In the genomic region with DNA sequence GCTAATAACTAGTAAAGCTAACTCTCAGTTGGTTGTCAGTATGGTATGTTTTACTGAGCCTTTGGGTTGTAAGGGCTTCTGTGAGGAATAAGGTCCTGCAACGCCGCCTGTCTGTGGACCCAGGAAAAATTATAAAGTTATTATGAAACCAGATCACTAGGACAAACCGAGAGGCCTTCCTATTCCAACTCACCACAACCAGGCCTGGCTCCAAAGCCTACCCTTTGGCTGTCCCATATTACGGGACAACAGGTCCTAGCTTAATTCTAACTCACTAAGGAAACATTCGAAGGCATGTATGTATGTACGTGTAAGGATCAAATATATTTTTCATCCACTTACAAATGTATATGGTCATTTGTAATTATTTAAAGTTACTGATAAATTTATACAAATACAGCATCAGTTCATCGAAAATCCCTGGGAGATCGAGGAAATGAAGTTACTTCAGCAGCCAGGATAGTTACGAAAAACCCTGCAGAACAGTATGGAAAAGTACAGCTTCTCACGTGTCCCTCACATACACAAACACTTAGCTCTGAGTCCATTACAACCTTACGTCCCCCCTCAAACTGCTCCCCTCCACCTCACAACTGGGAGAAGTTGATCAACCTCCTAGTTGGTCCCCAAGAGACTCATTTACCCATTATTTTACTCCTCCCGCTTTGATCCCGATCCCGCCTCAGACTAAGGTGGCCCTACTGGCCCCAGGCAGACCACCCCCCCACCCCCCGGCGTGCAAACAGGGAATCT, we compare ENCODE assay signal across 8 cellular contexts. TPM values are rescaled to one million over a fixed set of nuclear protein-coding genes. Genes with fewer than 3 reads are reported as not detected.
DNase-seq lines count a peak whose midpoint lies in the region; ATAC-seq and TF ChIP-seq lines count a peak whose summit lies in the region.

No MANE protein-coding gene starts in this region.

- H3K4me2 ChIP-seq in GM23248 (ENCODE audit: unreplicated experiment), result peak overlapping the region; percentile 99

- WGBS in GM23248 (ENCODE audit: low coverage in 1 of 2, low lambda C conversion rate in 2 of 2, missing lambda C conversion rate in 2 of 2), 2 experiments, result 0% methylated on average over 14 to 16 of the region's 16 CpGs
- 1 to 2% (median 1%) methylated on average over 16 of the region's 16 CpGs for WGBS in heart left ventricle, 4 donors
- 1 to 4% methylated on average over 16 of the region's 16 CpGs for WGBS in upper lobe of left lung, 2 donors

- no peak for TF ChIP-seq EP300 in upper lobe of left lung (IDR thresholded peaks at IDR 0.05)

- TF ChIP-seq POLR2A in NB4 (IDR thresholded peaks at IDR 0.05; ENCODE audit: extremely low read depth, insufficient read length) (no peak), heart left ventricle (IDR thresholded peaks at IDR 0.05) (no peak), upper lobe of left lung (IDR thresholded peaks at IDR 0.05) (no peak)

- 0 out of 2 replicates have a peak, but pooled peaks cover 12% of the 10 kb centered on the region for H4K20me1 ChIP-seq in GM23248 (ENCODE audit: insufficient read depth)

- intact Hi-C loops in heart left ventricle (cut with DNase I), result loop anchor here in 9 of 10 donors (5.0 to 10.0 kb wide), 8 partner anchors 35 to 190 kb away; a partner anchor contains a TSS

- H3F3A ChIP-seq in GM23248 (ENCODE audit: insufficient read depth), result peaks cover 29% of the 10 kb centered on the region

- H3K4me3 ChIP-seq in GM23248, result peak overlapping the region; percentile 96
- H3K4me3 ChIP-seq in NB4 (ENCODE audit: low read depth, low read length), result peak overlapping the region; percentile 99
- H3K4me3 ChIP-seq in adipocyte (ENCODE audit: low read length), result peak overlapping the region; percentile 88
- H3K4me3 ChIP-seq in heart left ventricle, result peak overlapping the region; percentile 68 to 94 (median 84)
- peak overlapping the region; percentile 64 to 93 (median 90) for H3K4me3 ChIP-seq in upper lobe of left lung

- H3K4me1 ChIP-seq in GM23248 (ENCODE audit: insufficient read depth) (peaks cover 43% of the 10 kb centered on the region), adipocyte (ENCODE audit: control insufficient read depth, insufficient read depth, low read length) (peaks cover 53% of the 10 kb centered on the region), heart left ventricle (peaks cover 3 to 73% (median 57%) of the 10 kb centered on the region in 12 donors), upper lobe of left lung (peaks cover 24 to 59% (median 47%) of the 10 kb centered on the region in 4 donors)

- in situ Hi-C loops in GM23248 (cut with MboI), result no loop called here

- H3K36me3 ChIP-seq in GM23248 (ENCODE audit: low read depth), result no peaks in the 10 kb centered on the region
- peaks cover 9% of the 10 kb centered on the region for H3K36me3 ChIP-seq in adipocyte (ENCODE audit: control insufficient read depth, insufficient read depth, low read length, severe bottlenecking)
- peaks cover 0 to 16% (median 10%) of the 10 kb centered on the region in 9 donors for H3K36me3 ChIP-seq in heart left ventricle
- H3K36me3 ChIP-seq in upper lobe of left lung, result peaks cover 0 to 9% (median 0%) of the 10 kb centered on the region in 4 donors

- ATAC-seq in SK-N-SH treated with all-trans-retinoic acid at 6 μM for 48 hours (peak; percentile 68), heart left ventricle (peak; percentile 51 to 64 (median 56)), upper lobe of left lung (ENCODE audit: low FRiP score in 2 of 2) (peak; percentile 63 to 74)

- H3K27me3 ChIP-seq in GM23248 (replicated peaks; ENCODE audit: insufficient read depth) (no peaks in the 10 kb centered on the region), adipocyte (replicated peaks; ENCODE audit: control insufficient read depth, insufficient read depth, low read length) (no peaks in the 10 kb centered on the region), heart left ventricle (no peaks in the 10 kb centered on the region), upper lobe of left lung (no peaks in the 10 kb centered on the region)

- peak overlapping the region; percentile 96 for H2AFZ ChIP-seq in GM23248

- TF ChIP-seq CTCF in NB4 (IDR thresholded peaks at IDR 0.05; ENCODE audit: low read depth, low read length) (peak; percentile 50), heart left ventricle (IDR thresholded peaks at IDR 0.05) (peak; percentile 52 to 79 (median 72)), upper lobe of left lung (IDR thresholded peaks at IDR 0.05) (peak in 5 of 6 experiments; percentile 62 to 78 (median 70))

- DNase-seq in COR-L47 (lab: John Stamatoyannopoulos, UW) (peak; percentile 63), GM23248 (peak; percentile 91), NB4 (ENCODE audit: low read depth) (peak; percentile 86), adipocyte (ENCODE audit: low read depth) (peak; percentile 94), heart left ventricle (peak; percentile 72 to 82 (median 77)), pons (ENCODE audit: low spot score) (peak; percentile 94), upper lobe of left lung (peak in 1 of 2 donors; percentile 84)

- H3K9me3 ChIP-seq in GM23248 (ENCODE audit: low read depth), result no peaks in the 10 kb centered on the region
- H3K9me3 ChIP-seq in adipocyte (ENCODE audit: control insufficient read depth, low read length), result no peaks in the 10 kb centered on the region
- H3K9me3 ChIP-seq in heart left ventricle, result no peaks in the 10 kb centered on the region
- no peaks in the 10 kb centered on the region for H3K9me3 ChIP-seq in upper lobe of left lung

- H3K79me2 ChIP-seq in GM23248 (ENCODE audit: insufficient read depth), result peaks cover 90% of the 10 kb centered on the region

- H3K9me2 ChIP-seq in GM23248 (ENCODE audit: insufficient read depth), result no peaks in the 10 kb centered on the region

- peak overlapping the region; percentile 97 for H3K27ac ChIP-seq in GM23248
- H3K27ac ChIP-seq in heart left ventricle, result peak overlapping the region; percentile 86 to 99 (median 98)
- H3K27ac ChIP-seq in upper lobe of left lung, result peak overlapping the region; percentile 95 to 99 (median 98)

- H3K9ac ChIP-seq in GM23248 (peak overlapping the region; percentile 99), adipocyte (ENCODE audit: low read length) (peak overlapping the region; percentile 89)

TF ChIP-seq in SK-N-SH treated with all-trans-retinoic acid at 6 μM for 48 hours, 23 proteins besides CTCF, POLR2A, EP300 and RAD21:
- TF ChIP-seq SNAI2 (CRISPR knock-in tag; IDR thresholded peaks at IDR 0.05) (no peak), ZC3H10 (CRISPR knock-in tag; IDR thresholded peaks at IDR 0.05) (no peak), ZNF565 (CRISPR knock-in tag; conservative IDR thresholded peaks at IDR 0.05; ENCODE audit: low read depth) (no peak), RARB (CRISPR knock-in tag; IDR thresholded peaks at IDR 0.05) (no peak)
TF ChIP-seq in SK-N-SH treated with all-trans-retinoic acid at 6 μM for 48 hours: peak in this region for 0.

RNA-seq across cellular contexts. Expression of a gene that starts 1.2 kb away (rescaled TPM):
- 34.8 and 61.0 TPM in 2 replicates for total RNA-seq in GM23248 (2014; rRNA removed; shearing (Covaris generic))
- polyA plus RNA-seq in GM23248 (2016; fragmentation: Nextera tagmentation; extraction: Ambion mirVana) (22.2 and 22.7 TPM in 2 replicates), heart left ventricle (10 to 100 TPM; 13.0 to 19.8 TPM)
- total RNA-seq in heart left ventricle (10 to 100 TPM; 48.5 to 67.1 (median 58.9) TPM), upper lobe of left lung (100 to 1,000 TPM in 1 of 6 donors, 10 to 100 TPM in 5; 49.7 to 103 (median 61.2) TPM)
